8 cellular contexts compared by ENCODE assay signal in the genomic region with DNA sequence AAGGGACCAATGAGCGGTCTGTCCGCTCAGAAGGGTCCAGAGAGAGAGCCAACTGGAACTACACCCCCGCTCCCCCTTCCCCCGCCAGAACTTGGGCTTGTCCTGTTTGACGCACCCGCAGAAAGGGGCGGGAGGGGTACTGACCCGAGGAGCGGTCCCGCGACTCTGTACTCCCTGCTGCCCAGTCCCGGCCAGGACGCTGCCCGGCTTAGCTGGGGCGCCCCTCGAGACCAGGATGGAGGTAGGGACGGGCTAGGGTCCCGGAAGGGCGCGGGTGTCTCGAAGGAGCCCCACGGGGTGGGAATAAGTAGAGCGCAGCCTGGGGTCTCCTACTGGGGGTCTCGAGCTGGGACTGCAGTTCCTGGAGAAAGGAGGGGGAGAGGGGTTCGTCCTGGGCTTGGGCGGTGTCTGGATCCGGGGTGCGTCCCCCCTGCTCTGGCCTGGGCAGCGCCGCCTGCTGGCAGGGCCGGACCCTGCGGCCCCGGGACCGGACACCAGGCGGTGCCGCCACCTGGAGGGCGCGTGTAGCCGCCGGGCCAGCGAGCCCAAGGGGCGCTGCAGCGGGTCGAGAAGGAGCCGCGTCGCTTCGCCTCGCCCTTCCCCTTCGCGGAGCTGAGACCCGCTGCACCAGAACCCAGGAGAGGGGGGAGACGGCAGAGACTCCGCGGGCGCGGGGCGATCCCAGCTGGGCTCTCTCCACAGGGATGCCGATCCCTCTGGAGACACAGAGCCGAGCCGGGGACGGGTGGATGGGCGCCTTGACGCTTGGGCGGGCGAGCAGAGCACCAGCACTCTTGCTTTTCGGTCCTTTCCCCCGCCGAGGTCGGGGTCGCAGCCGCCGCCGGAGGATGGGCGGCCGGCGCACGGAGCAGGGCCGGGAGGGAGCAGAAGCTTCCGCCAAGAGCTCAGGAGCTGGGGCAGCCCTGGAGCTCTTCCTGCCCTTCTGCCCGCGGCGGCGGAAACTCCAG.
A peak's percentile ranks its signal among the peaks of the same experiment; 100 is the strongest.
DNase-seq lines count a peak whose midpoint lies in the region; ATAC-seq lines count a peak whose summit lies in the region.

No MANE protein-coding gene starts in this region.

- peak; percentile 71 for ATAC-seq in GM19025 (IDR thresholded peaks at IDR 0.05; ENCODE audit: low read depth, unreplicated experiment)
- peak; percentile 77 for ATAC-seq in HG03196 (IDR thresholded peaks at IDR 0.05; ENCODE audit: unreplicated experiment)

- no peaks in the 10 kb centered on the region for H3K9me3 ChIP-seq in mucosa of rectum (ENCODE audit: control insufficient read depth in 2 of 2, low read length in 2 of 2)

- H3K27me3 ChIP-seq in mucosa of rectum (ENCODE audit: control insufficient read depth in 2 of 2, insufficient read depth in 2 of 2, low read length in 2 of 2): no peaks in the 10 kb centered on the region

- no peaks in the 10 kb centered on the region for H3K36me3 ChIP-seq in mucosa of rectum (ENCODE audit: control insufficient read depth in 2 of 2, insufficient read depth in 2 of 2, low read length in 2 of 2)

- peak overlapping the region; percentile 86 to 94 for H3K4me3 ChIP-seq in mucosa of rectum (ENCODE audit: low read length in 2 of 2)

- peak in 13 of 14 donors; percentile 13 to 75 (median 40) for DNase-seq in C1 segment of cervical spinal cord (lab: John Stamatoyannopoulos, UW)
- peak; percentile 83 for DNase-seq in NCI-H82 (lab: John Stamatoyannopoulos, UW)
- DNase-seq in activated CD8-positive, alpha-beta memory T cell treated with anti-CD3 and anti-CD28 coated beads, Interleukin-2, amount 50 U/mL, for 48 hours: peak; percentile 94
- DNase-seq in epithelial cell of prostate (ENCODE audit: low read depth, low spot score): no peak
- DNase-seq in stimulated activated CD8-positive, alpha-beta memory T cell treated with anti-CD3 and anti-CD28 coated beads, Interleukin-7, amount 100 ng/mL, for 24 hours (ENCODE audit: low read depth): peak; percentile 54

- H3K9ac ChIP-seq in mucosa of rectum (ENCODE audit: low read depth in 1 of 2, low read length in 2 of 2): peak overlapping the region; percentile 94 to 96

- H3K4me1 ChIP-seq in mucosa of rectum (ENCODE audit: control insufficient read depth in 2 of 2, insufficient read depth in 2 of 2, low read length in 2 of 2): peaks cover 25 to 44% of the 10 kb centered on the region in 2 donors

- H3K27ac ChIP-seq in epithelial cell of prostate (peak overlapping the region; percentile 80), mucosa of rectum (ENCODE audit: low read depth in 2 of 2, low read length in 2 of 2) (peak overlapping the region; percentile 90 to 96)
